ENCODE assay signal across 20 cellular contexts in the genomic region with DNA sequence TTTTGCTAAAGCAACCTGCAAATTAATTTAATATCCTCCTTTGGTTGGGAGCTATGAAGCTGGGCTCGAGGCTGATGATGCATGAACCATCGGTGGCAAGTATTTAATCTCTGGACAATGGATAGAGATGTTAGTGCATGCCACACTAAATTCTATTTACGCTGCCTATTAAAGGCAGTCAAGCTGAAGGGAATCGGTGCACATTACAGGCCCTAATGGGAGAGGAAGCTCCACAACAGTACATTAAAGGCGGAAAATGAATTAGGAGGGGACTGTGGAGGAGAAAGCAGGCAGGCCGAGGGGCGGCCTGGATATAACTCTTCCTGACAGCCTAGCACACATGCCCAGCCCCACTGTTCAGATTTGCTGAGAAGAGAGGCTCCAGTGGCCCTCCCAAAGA.
"Had no signal": no experiment of that assay in that cellular context is flagged by ENCODE, and none has a peak within 500 bp of the region (broad histone marks: within the 10 kb centered on the region; RNA-seq: fewer than 3 reads in every experiment).

No MANE protein-coding gene starts in this region.

- ATAC-seq: left lung; mucosa of descending colon; natural killer cell treated with Interleukin-12 subunit alpha and Interleukin-12 subunit beta and Interleukin-15 and Interleukin-18, amount 100 ng/mL, for 72 hours had no signal

- H3K36me3 ChIP-seq: left lung, neural progenitor cell, right atrium auricular region, stomach, thyroid gland, vagina had no signal

- H2AFZ ChIP-seq: neural progenitor cell, parathyroid adenoma had no signal

- H3K4me2 ChIP-seq: neural progenitor cell had no signal

- H3K4me1 ChIP-seq: left lung, parathyroid adenoma, right atrium auricular region, stomach, thyroid gland, vagina had no signal

- H3K27ac ChIP-seq: dorsolateral prefrontal cortex, left lung, neural progenitor cell, parathyroid adenoma, right atrium auricular region, skin epidermis, stomach, thyroid gland, vagina had no signal

- H3K27me3 ChIP-seq: left lung, neural progenitor cell, right atrium auricular region, stomach, thyroid gland, vagina had no signal

- H3K79me2 ChIP-seq: parathyroid adenoma had no signal

- H3K9ac ChIP-seq: neural progenitor cell, parathyroid adenoma had no signal

- H3K4me3 ChIP-seq: dorsolateral prefrontal cortex, left lung, mucosa of descending colon, neural progenitor cell, right atrium auricular region, skin epidermis, stomach, thyroid gland, vagina had no signal

- H3K9me3 ChIP-seq: mucosa of descending colon, thyroid gland, vagina had no signal

- DNase-seq: dorsolateral prefrontal cortex; effector CD4-positive, alpha-beta T cell; hypothalamus; kidney; left lung; mesenchymal stem cell; mucosa of descending colon; naive B cell; stimulated activated CD4-positive, alpha-beta T cell treated with anti-CD3 and anti-CD28 coated beads, Interleukin-15, amount 100 ng/mL, for 24 hours; stimulated activated CD4-positive, alpha-beta T cell treated with anti-CD3 and anti-CD28 coated beads, Interleukin-2, amount 100 ng/mL, for 48 hours; stimulated activated naive CD4-positive, alpha-beta T cell; stomach; thyroid gland; trophoblast cell had no signal
